In the genomic region with DNA sequence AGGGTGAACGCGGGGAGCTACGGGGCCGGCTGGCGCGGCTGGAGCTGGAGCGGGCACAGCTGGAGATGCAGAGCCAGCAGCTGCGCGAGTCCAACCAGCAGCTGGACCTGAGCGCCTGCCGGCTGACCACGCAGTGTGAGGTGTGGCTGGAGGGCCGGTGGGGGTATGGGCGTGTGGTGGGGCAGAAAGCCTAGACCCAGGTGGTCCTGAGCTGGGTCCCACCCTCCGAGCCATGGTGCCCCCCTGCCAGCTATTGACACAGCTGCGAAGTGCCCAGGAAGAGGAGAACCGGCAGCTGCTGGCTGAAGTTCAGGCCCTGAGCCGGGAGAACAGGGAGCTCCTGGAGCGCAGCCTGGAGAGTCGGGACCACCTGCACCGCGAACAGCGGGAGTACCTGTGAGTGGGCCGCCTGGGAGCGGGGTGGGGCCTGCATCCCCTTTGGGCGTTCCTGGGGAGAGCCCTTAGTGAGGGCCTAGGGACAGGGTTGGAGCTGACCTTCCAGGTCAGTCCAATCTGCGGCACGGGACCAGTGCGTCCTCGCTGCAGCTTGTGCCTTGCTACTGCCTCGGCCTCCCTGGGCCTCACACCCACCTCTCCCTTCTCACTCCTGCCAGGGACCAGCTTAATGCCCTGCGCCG, we compare ENCODE assay signal across 22 cellular contexts. TPM values are rescaled to one million over a fixed set of nuclear protein-coding genes. Genes with fewer than 3 reads are reported as not detected.
DNase-seq lines count a peak whose midpoint lies in the region; ATAC-seq, FAIRE-seq and TF ChIP-seq lines count a peak whose summit lies in the region.
"Had no signal": no experiment of that assay in that cellular context is flagged by ENCODE, and none has a peak within 500 bp of the region (broad histone marks: within the 10 kb centered on the region; RNA-seq: fewer than 3 reads in every experiment).

No MANE protein-coding gene starts in this region.

- H3K9me3 ChIP-seq in NT2/D1 (ENCODE audit: insufficient read depth, low read length) (no peaks in the 10 kb centered on the region), kidney (ENCODE audit: control insufficient read depth in 1 of 2, low read length in 2 of 2) (no peaks in the 10 kb centered on the region), ascending aorta (no peaks in the 10 kb centered on the region)
- H3K9me3 ChIP-seq: body of pancreas, sigmoid colon, thoracic aorta had no signal

- FAIRE-seq in kidney (lab: Jason Lieb, UNC) = no peak
- FAIRE-seq: A204.1, D721Med, endometrium had no signal

- ATAC-seq in GM19397 (IDR thresholded peaks at IDR 0.05; ENCODE audit: unreplicated experiment) = no peak
- ATAC-seq: body of pancreas; left colon; natural killer cell; stimulated activated memory B cell treated with anti-CD40 and anti-IgM and Interleukin-4, amounts not matched to agents 10 μg/mL and 1 μg/mL and 100 μg/mL, for 72 hours had no signal

- H3K27ac ChIP-seq in kidney (ENCODE audit: low read depth in 2 of 2, low read length in 2 of 2) = no peak overlapping the region
- no peak overlapping the region for H3K27ac ChIP-seq in ascending aorta
- H3K27ac ChIP-seq: body of pancreas, parathyroid adenoma, sigmoid colon, thoracic aorta had no signal

- H3K4me3 ChIP-seq in NT2/D1 (ENCODE audit: insufficient read length, low read depth) (no peak overlapping the region), kidney (ENCODE audit: low read length in 2 of 2) (no peak overlapping the region), ascending aorta (no peak overlapping the region)
- H3K4me3 ChIP-seq: body of pancreas, sigmoid colon, thoracic aorta had no signal

- H3K36me3 ChIP-seq in NT2/D1 (ENCODE audit: insufficient read depth, insufficient read length, low read length) = no peaks in the 10 kb centered on the region
- H3K36me3 ChIP-seq in kidney (ENCODE audit: control insufficient read depth in 1 of 2, insufficient read depth in 2 of 2, low read length in 2 of 2) = no peaks in the 10 kb centered on the region
- H3K36me3 ChIP-seq in ascending aorta = no peaks in the 10 kb centered on the region
- H3K36me3 ChIP-seq: sigmoid colon, thoracic aorta had no signal

- H3K4me1 ChIP-seq in NT2/D1 (ENCODE audit: insufficient read depth, insufficient read length) (peaks cover 36% of the 10 kb centered on the region), kidney (ENCODE audit: control insufficient read depth in 1 of 2, insufficient read depth in 1 of 2, low read depth in 1 of 2, low read length in 2 of 2) (peaks cover 1 to 7% of the 10 kb centered on the region in 2 donors), ascending aorta (peaks cover 5 to 13% of the 10 kb centered on the region in 2 donors)

- intact Hi-C loops in kidney (cut with DNase I) = no loop called here
- intact Hi-C loops in ascending aorta (cut with DNase I) = no loop called here

- TF ChIP-seq CTCF in kidney (IDR thresholded peaks at IDR 0.05; ENCODE audit: borderline replicate concordance, extremely low read depth, insufficient read depth) (no peak), ascending aorta (IDR thresholded peaks at IDR 0.05) (no peak)

- H3K9ac ChIP-seq in NT2/D1 (ENCODE audit: insufficient read length, low read depth) = peak overlapping the region; percentile 0
- H3K9ac ChIP-seq in kidney (ENCODE audit: low read length in 2 of 2) = no peak overlapping the region
- H3K9ac ChIP-seq: parathyroid adenoma had no signal

- no peaks in the 10 kb centered on the region for H3K27me3 ChIP-seq in NT2/D1 (ENCODE audit: insufficient read depth, insufficient read length)
- no peaks in the 10 kb centered on the region for H3K27me3 ChIP-seq in ascending aorta
- H3K27me3 ChIP-seq: body of pancreas, sigmoid colon had no signal

- DNase-seq in NCI-H2081 (lab: John Stamatoyannopoulos, UW) (peak; percentile 68 to 87), NCI-H2081 treated with DMSO at 0.1 percent for 48 hours (lab: John Stamatoyannopoulos, UW) (no peak), NCI-H1417 (lab: John Stamatoyannopoulos, UW) (peak in 2 of 3 experiments; percentile 92 to 93), NT2/D1 (ENCODE audit: low read depth, low spot score) (no peak), kidney (peak; percentile 82), NCI-H1048 (lab: John Stamatoyannopoulos, UW) (no peak), ascending aorta (ENCODE audit: low spot score in 2 of 2) (no peak)
- DNase-seq: activated naive CD8-positive, alpha-beta T cell treated with anti-CD3 and anti-CD28 coated beads, Interleukin-2, amount 10 ng/mL, durations not matched to agents 7 days and 5 days; IMR-90; left colon; MM.1S; natural killer cell; NCI-H2029; sigmoid colon had no signal

RNA-seq across cellular contexts. Expression of a gene that starts 5.7 kb away (rescaled TPM):
- total RNA-seq in kidney (40.2 TPM), ascending aorta (81.5 TPM)
- 13.6 TPM for polyA plus RNA-seq in kidney (ENCODE audit: insufficient read depth, low read depth, low replicate concordance)

RNA-seq across cellular contexts. Expression of a gene that starts 13.2 kb away (rescaled TPM):
- 13.3 TPM for total RNA-seq in kidney
- 10.0 TPM for polyA plus RNA-seq in kidney (ENCODE audit: insufficient read depth, low read depth, low replicate concordance)
- 5.1 TPM for total RNA-seq in ascending aorta

RNA-seq across cellular contexts. Expression of a gene that starts 35.3 kb away (rescaled TPM):
- total RNA-seq in kidney = 192 TPM
- 1,026 TPM for polyA plus RNA-seq in kidney (ENCODE audit: insufficient read depth, low read depth, low replicate concordance)
- 153 TPM for total RNA-seq in ascending aorta

RNA-seq across cellular contexts. Expression of a gene that starts 35.9 kb away (rescaled TPM):
- 172 TPM for total RNA-seq in kidney
- 291 TPM for polyA plus RNA-seq in kidney (ENCODE audit: insufficient read depth, low read depth, low replicate concordance)
- 384 TPM for total RNA-seq in ascending aorta

RNA-seq across cellular contexts. Expression of a gene that starts 47.9 kb away (rescaled TPM):
- total RNA-seq in kidney (59.7 TPM), ascending aorta (53.4 TPM)
- 117 TPM for polyA plus RNA-seq in kidney (ENCODE audit: insufficient read depth, low read depth, low replicate concordance)

Comparison
In these comparisons a context has a peak if more than half of its experiments do, and no peak if none do; other contexts are left out.
1. DNase-seq: peak in NCI-H2081 (2 of 2), NCI-H1417 (2 of 3) and kidney (single experiment); none in NCI-H2081 treated with DMSO at 0.1 percent for 48 hours (single experiment), NT2/D1 (single experiment), NCI-H1048 (single experiment) and ascending aorta (0 of 2).